ENCODE assay signal across 1 cellular context in the genomic region with DNA sequence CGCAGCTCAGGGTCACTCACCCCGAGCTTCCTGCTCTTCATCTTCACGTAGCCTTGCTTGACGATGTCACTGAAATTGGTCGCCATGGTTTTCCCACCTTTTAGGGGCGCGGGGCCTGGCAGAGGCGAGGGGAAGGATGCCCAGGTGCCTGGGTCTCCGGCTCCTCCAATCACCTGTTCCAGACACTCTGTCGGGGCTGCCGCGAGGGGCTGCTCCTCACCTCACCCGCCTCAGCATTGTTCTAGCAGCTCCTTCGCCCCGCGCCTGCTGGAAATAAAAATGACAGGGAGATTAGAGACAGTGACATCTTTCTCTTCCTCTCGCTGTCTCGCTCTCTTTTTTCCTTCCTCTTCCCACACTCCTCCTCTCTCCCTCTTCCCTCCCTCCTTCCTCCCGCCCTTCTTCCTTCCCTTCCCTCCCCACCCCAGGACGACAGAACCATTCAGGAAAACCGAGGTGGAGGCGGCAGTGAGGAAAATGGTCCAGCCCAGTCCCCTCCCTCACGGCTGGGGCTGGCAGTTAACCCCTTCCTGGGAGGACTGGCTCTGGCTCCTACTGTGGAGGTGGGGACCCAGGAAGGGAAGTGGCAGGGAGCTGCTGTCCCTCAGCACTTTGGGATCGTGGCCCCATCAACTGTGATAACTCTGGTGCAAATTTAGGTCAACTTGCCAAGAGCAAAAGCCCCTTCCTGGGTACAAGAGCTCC.
TF ChIP-seq lines count a peak whose summit lies in the region.

No MANE protein-coding gene starts in this region.

TF ChIP-seq in WTC11, 78 proteins besides CTCF, POLR2A, EP300 and RAD21 (continued from another document):
- TF ChIP-seq, protein P1, sequence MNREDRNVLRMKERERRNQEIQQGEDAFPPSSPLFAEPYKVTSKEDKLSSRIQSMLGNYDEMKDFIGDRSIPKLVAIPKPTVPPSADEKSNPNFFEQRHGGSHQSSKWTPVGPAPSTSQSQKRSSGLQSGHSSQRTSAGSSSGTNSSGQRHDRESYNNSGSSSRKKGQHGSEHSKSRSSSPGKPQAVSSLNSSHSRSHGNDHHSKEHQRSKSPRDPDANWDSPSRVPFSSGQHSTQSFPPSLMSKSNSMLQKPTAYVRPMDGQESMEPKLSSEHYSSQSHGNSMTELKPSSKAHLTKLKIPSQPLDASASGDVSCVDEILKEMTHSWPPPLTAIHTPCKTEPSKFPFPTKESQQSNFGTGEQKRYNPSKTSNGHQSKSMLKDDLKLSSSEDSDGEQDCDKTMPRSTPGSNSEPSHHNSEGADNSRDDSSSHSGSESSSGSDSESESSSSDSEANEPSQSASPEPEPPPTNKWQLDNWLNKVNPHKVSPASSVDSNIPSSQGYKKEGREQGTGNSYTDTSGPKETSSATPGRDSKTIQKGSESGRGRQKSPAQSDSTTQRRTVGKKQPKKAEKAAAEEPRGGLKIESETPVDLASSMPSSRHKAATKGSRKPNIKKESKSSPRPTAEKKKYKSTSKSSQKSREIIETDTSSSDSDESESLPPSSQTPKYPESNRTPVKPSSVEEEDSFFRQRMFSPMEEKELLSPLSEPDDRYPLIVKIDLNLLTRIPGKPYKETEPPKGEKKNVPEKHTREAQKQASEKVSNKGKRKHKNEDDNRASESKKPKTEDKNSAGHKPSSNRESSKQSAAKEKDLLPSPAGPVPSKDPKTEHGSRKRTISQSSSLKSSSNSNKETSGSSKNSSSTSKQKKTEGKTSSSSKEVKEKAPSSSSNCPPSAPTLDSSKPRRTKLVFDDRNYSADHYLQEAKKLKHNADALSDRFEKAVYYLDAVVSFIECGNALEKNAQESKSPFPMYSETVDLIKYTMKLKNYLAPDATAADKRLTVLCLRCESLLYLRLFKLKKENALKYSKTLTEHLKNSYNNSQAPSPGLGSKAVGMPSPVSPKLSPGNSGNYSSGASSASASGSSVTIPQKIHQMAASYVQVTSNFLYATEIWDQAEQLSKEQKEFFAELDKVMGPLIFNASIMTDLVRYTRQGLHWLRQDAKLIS (CRISPR knock-in tag; IDR thresholded peaks at IDR 0.05; ENCODE audit: borderline replicate concordance) = no peak
- TF ChIP-seq E2F4 (CRISPR knock-in tag; IDR thresholded peaks at IDR 0.05; ENCODE audit: borderline replicate concordance, low read depth) (no peak), FOXP4 (CRISPR knock-in tag; IDR thresholded peaks at IDR 0.05) (no peak), ATF3 (CRISPR knock-in tag; conservative IDR thresholded peaks at IDR 0.05) (no peak), ATF2 (CRISPR knock-in tag; IDR thresholded peaks at IDR 0.05; ENCODE audit: borderline replicate concordance, low read depth) (no peak), E2F1 (CRISPR knock-in tag; IDR thresholded peaks at IDR 0.05) (no peak), ZNF121 (CRISPR knock-in tag; IDR thresholded peaks at IDR 0.05) (no peak), FOXP1 (CRISPR knock-in tag; IDR thresholded peaks at IDR 0.05; ENCODE audit: borderline replicate concordance) (peak; percentile 61; the same call in 1 of the 2 replicates), CBFB (CRISPR knock-in tag; IDR thresholded peaks at IDR 0.05; ENCODE audit: low read depth) (no peak), FOXK1 (CRISPR knock-in tag; IDR thresholded peaks at IDR 0.05) (no peak), PRRX2 (CRISPR knock-in tag; IDR thresholded peaks at IDR 0.05) (no peak), USF2 (CRISPR knock-in tag; IDR thresholded peaks at IDR 0.05) (no peak)
- TF ChIP-seq, protein P2, sequence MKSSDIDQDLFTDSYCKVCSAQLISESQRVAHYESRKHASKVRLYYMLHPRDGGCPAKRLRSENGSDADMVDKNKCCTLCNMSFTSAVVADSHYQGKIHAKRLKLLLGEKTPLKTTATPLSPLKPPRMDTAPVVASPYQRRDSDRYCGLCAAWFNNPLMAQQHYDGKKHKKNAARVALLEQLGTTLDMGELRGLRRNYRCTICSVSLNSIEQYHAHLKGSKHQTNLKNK (CRISPR knock-in tag; IDR thresholded peaks at IDR 0.05) = no peak
- TF ChIP-seq, protein P3, sequence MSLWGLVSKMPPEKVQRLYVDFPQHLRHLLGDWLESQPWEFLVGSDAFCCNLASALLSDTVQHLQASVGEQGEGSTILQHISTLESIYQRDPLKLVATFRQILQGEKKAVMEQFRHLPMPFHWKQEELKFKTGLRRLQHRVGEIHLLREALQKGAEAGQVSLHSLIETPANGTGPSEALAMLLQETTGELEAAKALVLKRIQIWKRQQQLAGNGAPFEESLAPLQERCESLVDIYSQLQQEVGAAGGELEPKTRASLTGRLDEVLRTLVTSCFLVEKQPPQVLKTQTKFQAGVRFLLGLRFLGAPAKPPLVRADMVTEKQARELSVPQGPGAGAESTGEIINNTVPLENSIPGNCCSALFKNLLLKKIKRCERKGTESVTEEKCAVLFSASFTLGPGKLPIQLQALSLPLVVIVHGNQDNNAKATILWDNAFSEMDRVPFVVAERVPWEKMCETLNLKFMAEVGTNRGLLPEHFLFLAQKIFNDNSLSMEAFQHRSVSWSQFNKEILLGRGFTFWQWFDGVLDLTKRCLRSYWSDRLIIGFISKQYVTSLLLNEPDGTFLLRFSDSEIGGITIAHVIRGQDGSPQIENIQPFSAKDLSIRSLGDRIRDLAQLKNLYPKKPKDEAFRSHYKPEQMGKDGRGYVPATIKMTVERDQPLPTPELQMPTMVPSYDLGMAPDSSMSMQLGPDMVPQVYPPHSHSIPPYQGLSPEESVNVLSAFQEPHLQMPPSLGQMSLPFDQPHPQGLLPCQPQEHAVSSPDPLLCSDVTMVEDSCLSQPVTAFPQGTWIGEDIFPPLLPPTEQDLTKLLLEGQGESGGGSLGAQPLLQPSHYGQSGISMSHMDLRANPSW (CRISPR knock-in tag; conservative IDR thresholded peaks at IDR 0.05; ENCODE audit: low read depth) = no peak
- TF ChIP-seq, protein P4, sequence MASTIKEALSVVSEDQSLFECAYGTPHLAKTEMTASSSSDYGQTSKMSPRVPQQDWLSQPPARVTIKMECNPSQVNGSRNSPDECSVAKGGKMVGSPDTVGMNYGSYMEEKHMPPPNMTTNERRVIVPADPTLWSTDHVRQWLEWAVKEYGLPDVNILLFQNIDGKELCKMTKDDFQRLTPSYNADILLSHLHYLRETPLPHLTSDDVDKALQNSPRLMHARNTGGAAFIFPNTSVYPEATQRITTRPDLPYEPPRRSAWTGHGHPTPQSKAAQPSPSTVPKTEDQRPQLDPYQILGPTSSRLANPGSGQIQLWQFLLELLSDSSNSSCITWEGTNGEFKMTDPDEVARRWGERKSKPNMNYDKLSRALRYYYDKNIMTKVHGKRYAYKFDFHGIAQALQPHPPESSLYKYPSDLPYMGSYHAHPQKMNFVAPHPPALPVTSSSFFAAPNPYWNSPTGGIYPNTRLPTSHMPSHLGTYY (CRISPR knock-in tag; IDR thresholded peaks at IDR 0.05) = no peak
